23 cellular contexts compared by ENCODE assay signal in the genomic region with DNA sequence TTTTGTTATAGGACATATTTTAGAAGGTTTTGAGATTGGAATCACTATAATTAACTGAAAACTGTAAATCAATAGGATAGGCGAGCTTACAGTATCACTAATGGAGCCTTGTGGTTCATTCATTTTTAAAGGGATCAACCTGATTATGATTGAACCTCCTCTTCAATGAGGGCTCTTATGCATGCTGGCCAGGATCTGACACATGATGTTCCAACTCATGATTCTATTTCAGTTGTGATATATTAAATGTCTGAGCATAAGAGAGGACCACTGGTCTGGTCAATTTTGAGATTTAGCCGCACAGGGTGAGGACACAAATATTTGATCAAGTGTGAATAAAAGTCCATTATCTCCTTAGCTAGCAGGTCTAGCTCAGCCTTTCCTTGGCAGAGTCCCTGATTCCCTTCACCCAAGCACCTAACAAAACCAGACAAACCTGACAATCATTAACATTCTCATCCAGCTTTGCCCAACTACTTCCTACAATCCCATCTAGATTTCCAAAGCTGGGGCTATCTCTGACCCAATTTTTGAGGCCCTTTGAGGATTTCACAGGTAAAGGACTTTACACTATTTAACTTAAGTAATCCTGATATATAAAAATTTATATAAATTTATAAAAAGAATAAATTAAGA.
"Had no signal": no experiment of that assay in that cellular context is flagged by ENCODE, and none has a peak within 500 bp of the region (broad histone marks: within the 10 kb centered on the region; RNA-seq: fewer than 3 reads in every experiment).

No MANE protein-coding gene starts in this region.

- H3K4me1 Mint-ChIP-seq: brain had no signal

- H3K4me1 ChIP-seq: gastroesophageal sphincter, testis had no signal

- ATAC-seq: activated CD8-positive, alpha-beta T cell treated with anti-CD3 and anti-CD28 coated beads, Interleukin-2, amount 10 ng/mL, durations not matched to agents 7 days and 5 days; activated naive CD8-positive, alpha-beta T cell treated with anti-CD3 and anti-CD28 coated beads, Interleukin-2, amount 50 U/mL, for 24 hours; activated T-cell treated with anti-CD3 and anti-CD28 coated beads, Interleukin-2, amount 50 U/mL, for 4 hours; gastroesophageal sphincter; heart right ventricle; left cardiac atrium; sciatic nerve; stimulated activated effector memory CD8-positive, alpha-beta T cell treated with anti-CD3 and anti-CD28 coated beads, Interleukin-12 subunit alpha, Interleukin-12 subunit beta, amount 100 ng/mL, for 72 hours had no signal

- H3K9me3 Mint-ChIP-seq: stimulated activated effector memory CD8-positive, alpha-beta T cell treated with anti-CD3 and anti-CD28 coated beads, Interleukin-12 subunit alpha, Interleukin-12 subunit beta, amount 100 ng/mL, for 72 hours had no signal

- H3K9me3 ChIP-seq: ovary, testis had no signal

- FAIRE-seq: colon had no signal

- H3K4me2 ChIP-seq: smooth muscle cell had no signal

- H3K27ac ChIP-seq: gastroesophageal sphincter, heart right ventricle, ovary, SK-N-MC, testis had no signal

- H3K27me3 Mint-ChIP-seq: activated CD4-positive, alpha-beta T cell treated with anti-CD3 and anti-CD28 coated beads, Interleukin-2, amount 10 ng/mL, durations not matched to agents 7 days and 5 days; activated naive CD8-positive, alpha-beta T cell treated with anti-CD3 and anti-CD28 coated beads, Interleukin-2, amount 50 U/mL, for 24 hours; naive B cell had no signal

- H3K27me3 ChIP-seq: gastroesophageal sphincter, heart right ventricle, ovary, testis had no signal

- H3K36me3 ChIP-seq: gastroesophageal sphincter, heart right ventricle, ovary had no signal

- H3K4me3 Mint-ChIP-seq: activated CD4-positive, alpha-beta T cell treated with anti-CD3 and anti-CD28 coated beads, Interleukin-2, amount 10 ng/mL, durations not matched to agents 7 days and 5 days; activated CD8-positive, alpha-beta T cell treated with anti-CD3 and anti-CD28 coated beads, Interleukin-2, amount 10 ng/mL, durations not matched to agents 7 days and 5 days; activated naive CD4-positive, alpha-beta T cell treated with anti-CD3 and anti-CD28 coated beads for 36 hours; activated naive CD8-positive, alpha-beta T cell treated with anti-CD3 and anti-CD28 coated beads, Interleukin-2, amount 50 U/mL, for 24 hours; activated T-cell treated with anti-CD3 and anti-CD28 coated beads, Interleukin-2, amount 50 U/mL, for 4 hours; brain; stimulated activated effector memory CD8-positive, alpha-beta T cell treated with anti-CD3 and anti-CD28 coated beads, Interleukin-12 subunit alpha, Interleukin-12 subunit beta, amount 100 ng/mL, for 72 hours; T-helper 2 cell treated with Interferon-gamma antibody and Interleukin-4, amounts not matched to agents 5 μg/mL and 100 μg/mL, for 36 hours; type B pancreatic cell had no signal

- DNase-seq: activated CD4-positive, alpha-beta T cell treated with anti-CD3 and anti-CD28 coated beads, Interleukin-2, amount 10 ng/mL, durations not matched to agents 7 days and 5 days; activated CD4-positive, CD25-positive, alpha-beta regulatory T cell; activated CD8-positive, alpha-beta T cell treated with anti-CD3 and anti-CD28 coated beads, Interleukin-2, amount 10 ng/mL, durations not matched to agents 7 days and 5 days; activated naive CD4-positive, alpha-beta T cell treated with anti-CD3 and anti-CD28 coated beads for 36 hours; activated naive CD8-positive, alpha-beta T cell treated with anti-CD3 and anti-CD28 coated beads, Interleukin-2, amount 50 U/mL, for 24 hours; activated T-cell treated with anti-CD3 and anti-CD28 coated beads, Interleukin-2, amount 50 U/mL, for 4 hours; anterior cingulate cortex; central memory CD4-positive, alpha-beta T cell; heart right ventricle; left cardiac atrium; naive B cell; ovary; stimulated activated CD4-positive, alpha-beta T cell treated with anti-CD3 and anti-CD28 coated beads, Interleukin-4, amount 100 ng/mL, for 24 hours; testis had no signal

- H3K27ac Mint-ChIP-seq: activated CD4-positive, alpha-beta T cell treated with anti-CD3 and anti-CD28 coated beads, Interleukin-2, amount 10 ng/mL, durations not matched to agents 7 days and 5 days; activated CD8-positive, alpha-beta T cell treated with anti-CD3 and anti-CD28 coated beads, Interleukin-2, amount 10 ng/mL, durations not matched to agents 7 days and 5 days; activated naive CD4-positive, alpha-beta T cell treated with anti-CD3 and anti-CD28 coated beads for 36 hours; activated naive CD8-positive, alpha-beta T cell treated with anti-CD3 and anti-CD28 coated beads, Interleukin-2, amount 50 U/mL, for 24 hours; brain; stimulated activated effector memory CD8-positive, alpha-beta T cell treated with anti-CD3 and anti-CD28 coated beads, Interleukin-12 subunit alpha, Interleukin-12 subunit beta, amount 100 ng/mL, for 72 hours; T-helper 2 cell treated with Interferon-gamma antibody and Interleukin-4, amounts not matched to agents 5 μg/mL and 100 μg/mL, for 36 hours; type B pancreatic cell had no signal

- H3K36me3 Mint-ChIP-seq: brain; naive B cell; stimulated activated effector memory CD8-positive, alpha-beta T cell treated with anti-CD3 and anti-CD28 coated beads, Interleukin-12 subunit alpha, Interleukin-12 subunit beta, amount 100 ng/mL, for 72 hours; type B pancreatic cell had no signal

- H3K4me3 ChIP-seq: gastroesophageal sphincter, heart right ventricle, ovary, SK-N-MC, smooth muscle cell, testis had no signal
